In genomic region chrX:107982356-107982755, GRCh38 we compare ENCODE assay signal across 2 cellular contexts.
A peak's percentile ranks its signal among the peaks of the same experiment; 100 is the strongest.
TF ChIP-seq lines count a peak whose summit lies in the region.

Gene TEX13B (minus strand): TSS chrX:107982370. CDS start chrX:107982127, 243 bp downstream.

TF ChIP-seq in WTC11, 78 proteins besides CTCF, POLR2A, EP300 and RAD21:
- TF ChIP-seq ATF6 (CRISPR knock-in tag; IDR thresholded peaks at IDR 0.05) (no peak), MXD4 (CRISPR knock-in tag; IDR thresholded peaks at IDR 0.05; ENCODE audit: borderline replicate concordance) (no peak), CDX4 (CRISPR knock-in tag; IDR thresholded peaks at IDR 0.05; ENCODE audit: borderline replicate concordance) (no peak), ETV6 (CRISPR knock-in tag; IDR thresholded peaks at IDR 0.05) (no peak), SP1 (CRISPR knock-in tag; conservative IDR thresholded peaks at IDR 0.05) (no peak), ZNF138 (CRISPR knock-in tag; conservative IDR thresholded peaks at IDR 0.05) (no peak), CREM (CRISPR knock-in tag; IDR thresholded peaks at IDR 0.05) (no peak)
- TF ChIP-seq, protein P1, sequence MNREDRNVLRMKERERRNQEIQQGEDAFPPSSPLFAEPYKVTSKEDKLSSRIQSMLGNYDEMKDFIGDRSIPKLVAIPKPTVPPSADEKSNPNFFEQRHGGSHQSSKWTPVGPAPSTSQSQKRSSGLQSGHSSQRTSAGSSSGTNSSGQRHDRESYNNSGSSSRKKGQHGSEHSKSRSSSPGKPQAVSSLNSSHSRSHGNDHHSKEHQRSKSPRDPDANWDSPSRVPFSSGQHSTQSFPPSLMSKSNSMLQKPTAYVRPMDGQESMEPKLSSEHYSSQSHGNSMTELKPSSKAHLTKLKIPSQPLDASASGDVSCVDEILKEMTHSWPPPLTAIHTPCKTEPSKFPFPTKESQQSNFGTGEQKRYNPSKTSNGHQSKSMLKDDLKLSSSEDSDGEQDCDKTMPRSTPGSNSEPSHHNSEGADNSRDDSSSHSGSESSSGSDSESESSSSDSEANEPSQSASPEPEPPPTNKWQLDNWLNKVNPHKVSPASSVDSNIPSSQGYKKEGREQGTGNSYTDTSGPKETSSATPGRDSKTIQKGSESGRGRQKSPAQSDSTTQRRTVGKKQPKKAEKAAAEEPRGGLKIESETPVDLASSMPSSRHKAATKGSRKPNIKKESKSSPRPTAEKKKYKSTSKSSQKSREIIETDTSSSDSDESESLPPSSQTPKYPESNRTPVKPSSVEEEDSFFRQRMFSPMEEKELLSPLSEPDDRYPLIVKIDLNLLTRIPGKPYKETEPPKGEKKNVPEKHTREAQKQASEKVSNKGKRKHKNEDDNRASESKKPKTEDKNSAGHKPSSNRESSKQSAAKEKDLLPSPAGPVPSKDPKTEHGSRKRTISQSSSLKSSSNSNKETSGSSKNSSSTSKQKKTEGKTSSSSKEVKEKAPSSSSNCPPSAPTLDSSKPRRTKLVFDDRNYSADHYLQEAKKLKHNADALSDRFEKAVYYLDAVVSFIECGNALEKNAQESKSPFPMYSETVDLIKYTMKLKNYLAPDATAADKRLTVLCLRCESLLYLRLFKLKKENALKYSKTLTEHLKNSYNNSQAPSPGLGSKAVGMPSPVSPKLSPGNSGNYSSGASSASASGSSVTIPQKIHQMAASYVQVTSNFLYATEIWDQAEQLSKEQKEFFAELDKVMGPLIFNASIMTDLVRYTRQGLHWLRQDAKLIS (CRISPR knock-in tag; IDR thresholded peaks at IDR 0.05; ENCODE audit: borderline replicate concordance) = no peak

TF ChIP-seq in H1, 55 proteins besides CTCF, POLR2A, EP300 and RAD21:
- TF ChIP-seq TBP (IDR thresholded peaks at IDR 0.05; ENCODE audit: low read depth, low read length) (no peak), SIN3A (conservative IDR thresholded peaks at IDR 0.05 in 1 of 2, IDR thresholded peaks at IDR 0.05 in 1 of 2; ENCODE audit: low read depth in 1 of 2, low read length in 2 of 2) (no peak), MAX (IDR thresholded peaks at IDR 0.05) (peak; percentile 36; the same call in 1 of the 2 replicates), TAF1 (IDR thresholded peaks at IDR 0.05; ENCODE audit: low read depth, low read length) (no peak)
TF ChIP-seq in H1: peak in this region for 1.
